ENCODE assay signal across 1 cellular context in the genomic region with DNA sequence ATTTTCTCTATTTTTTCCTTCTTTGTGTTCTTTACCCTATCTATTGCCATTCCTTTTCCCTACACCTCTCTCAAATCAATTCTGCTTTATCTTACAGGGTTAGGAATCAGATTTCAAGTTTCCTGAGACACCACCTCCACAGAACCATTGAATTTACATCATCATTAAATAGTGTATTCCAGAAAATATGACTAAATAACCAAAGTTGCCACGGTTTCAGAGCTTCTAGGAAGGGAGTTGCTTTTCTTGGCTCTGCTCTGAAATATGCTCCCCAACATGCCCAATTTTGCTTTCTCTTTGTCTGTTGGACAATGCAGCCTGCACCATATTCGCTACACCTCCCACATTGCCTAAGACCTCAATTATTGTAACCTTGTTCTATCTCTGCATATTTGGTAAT.
TF ChIP-seq lines count a peak whose summit lies in the region.

No MANE protein-coding gene starts in this region.

TF ChIP-seq in GM23338, 12 proteins besides CTCF, POLR2A, EP300 and RAD21 (continued from another document):
- TF ChIP-seq, protein P1, sequence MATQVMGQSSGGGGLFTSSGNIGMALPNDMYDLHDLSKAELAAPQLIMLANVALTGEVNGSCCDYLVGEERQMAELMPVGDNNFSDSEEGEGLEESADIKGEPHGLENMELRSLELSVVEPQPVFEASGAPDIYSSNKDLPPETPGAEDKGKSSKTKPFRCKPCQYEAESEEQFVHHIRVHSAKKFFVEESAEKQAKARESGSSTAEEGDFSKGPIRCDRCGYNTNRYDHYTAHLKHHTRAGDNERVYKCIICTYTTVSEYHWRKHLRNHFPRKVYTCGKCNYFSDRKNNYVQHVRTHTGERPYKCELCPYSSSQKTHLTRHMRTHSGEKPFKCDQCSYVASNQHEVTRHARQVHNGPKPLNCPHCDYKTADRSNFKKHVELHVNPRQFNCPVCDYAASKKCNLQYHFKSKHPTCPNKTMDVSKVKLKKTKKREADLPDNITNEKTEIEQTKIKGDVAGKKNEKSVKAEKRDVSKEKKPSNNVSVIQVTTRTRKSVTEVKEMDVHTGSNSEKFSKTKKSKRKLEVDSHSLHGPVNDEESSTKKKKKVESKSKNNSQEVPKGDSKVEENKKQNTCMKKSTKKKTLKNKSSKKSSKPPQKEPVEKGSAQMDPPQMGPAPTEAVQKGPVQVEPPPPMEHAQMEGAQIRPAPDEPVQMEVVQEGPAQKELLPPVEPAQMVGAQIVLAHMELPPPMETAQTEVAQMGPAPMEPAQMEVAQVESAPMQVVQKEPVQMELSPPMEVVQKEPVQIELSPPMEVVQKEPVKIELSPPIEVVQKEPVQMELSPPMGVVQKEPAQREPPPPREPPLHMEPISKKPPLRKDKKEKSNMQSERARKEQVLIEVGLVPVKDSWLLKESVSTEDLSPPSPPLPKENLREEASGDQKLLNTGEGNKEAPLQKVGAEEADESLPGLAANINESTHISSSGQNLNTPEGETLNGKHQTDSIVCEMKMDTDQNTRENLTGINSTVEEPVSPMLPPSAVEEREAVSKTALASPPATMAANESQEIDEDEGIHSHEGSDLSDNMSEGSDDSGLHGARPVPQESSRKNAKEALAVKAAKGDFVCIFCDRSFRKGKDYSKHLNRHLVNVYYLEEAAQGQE (IDR thresholded peaks at IDR 0.05; ENCODE audit: unreplicated experiment), result no peak
- TF ChIP-seq CREB1 (CRISPR knock-in tag; IDR thresholded peaks at IDR 0.05; ENCODE audit: low read depth), result no peak
- TF ChIP-seq JUNB (IDR thresholded peaks at IDR 0.05; ENCODE audit: unreplicated experiment), result no peak
- no peak for TF ChIP-seq STAT1 (IDR thresholded peaks at IDR 0.05; ENCODE audit: unreplicated experiment)
- TF ChIP-seq, protein P2, sequence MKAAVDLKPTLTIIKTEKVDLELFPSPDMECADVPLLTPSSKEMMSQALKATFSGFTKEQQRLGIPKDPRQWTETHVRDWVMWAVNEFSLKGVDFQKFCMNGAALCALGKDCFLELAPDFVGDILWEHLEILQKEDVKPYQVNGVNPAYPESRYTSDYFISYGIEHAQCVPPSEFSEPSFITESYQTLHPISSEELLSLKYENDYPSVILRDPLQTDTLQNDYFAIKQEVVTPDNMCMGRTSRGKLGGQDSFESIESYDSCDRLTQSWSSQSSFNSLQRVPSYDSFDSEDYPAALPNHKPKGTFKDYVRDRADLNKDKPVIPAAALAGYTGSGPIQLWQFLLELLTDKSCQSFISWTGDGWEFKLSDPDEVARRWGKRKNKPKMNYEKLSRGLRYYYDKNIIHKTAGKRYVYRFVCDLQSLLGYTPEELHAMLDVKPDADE (IDR thresholded peaks at IDR 0.05), result no peak
- TF ChIP-seq, protein P3, sequence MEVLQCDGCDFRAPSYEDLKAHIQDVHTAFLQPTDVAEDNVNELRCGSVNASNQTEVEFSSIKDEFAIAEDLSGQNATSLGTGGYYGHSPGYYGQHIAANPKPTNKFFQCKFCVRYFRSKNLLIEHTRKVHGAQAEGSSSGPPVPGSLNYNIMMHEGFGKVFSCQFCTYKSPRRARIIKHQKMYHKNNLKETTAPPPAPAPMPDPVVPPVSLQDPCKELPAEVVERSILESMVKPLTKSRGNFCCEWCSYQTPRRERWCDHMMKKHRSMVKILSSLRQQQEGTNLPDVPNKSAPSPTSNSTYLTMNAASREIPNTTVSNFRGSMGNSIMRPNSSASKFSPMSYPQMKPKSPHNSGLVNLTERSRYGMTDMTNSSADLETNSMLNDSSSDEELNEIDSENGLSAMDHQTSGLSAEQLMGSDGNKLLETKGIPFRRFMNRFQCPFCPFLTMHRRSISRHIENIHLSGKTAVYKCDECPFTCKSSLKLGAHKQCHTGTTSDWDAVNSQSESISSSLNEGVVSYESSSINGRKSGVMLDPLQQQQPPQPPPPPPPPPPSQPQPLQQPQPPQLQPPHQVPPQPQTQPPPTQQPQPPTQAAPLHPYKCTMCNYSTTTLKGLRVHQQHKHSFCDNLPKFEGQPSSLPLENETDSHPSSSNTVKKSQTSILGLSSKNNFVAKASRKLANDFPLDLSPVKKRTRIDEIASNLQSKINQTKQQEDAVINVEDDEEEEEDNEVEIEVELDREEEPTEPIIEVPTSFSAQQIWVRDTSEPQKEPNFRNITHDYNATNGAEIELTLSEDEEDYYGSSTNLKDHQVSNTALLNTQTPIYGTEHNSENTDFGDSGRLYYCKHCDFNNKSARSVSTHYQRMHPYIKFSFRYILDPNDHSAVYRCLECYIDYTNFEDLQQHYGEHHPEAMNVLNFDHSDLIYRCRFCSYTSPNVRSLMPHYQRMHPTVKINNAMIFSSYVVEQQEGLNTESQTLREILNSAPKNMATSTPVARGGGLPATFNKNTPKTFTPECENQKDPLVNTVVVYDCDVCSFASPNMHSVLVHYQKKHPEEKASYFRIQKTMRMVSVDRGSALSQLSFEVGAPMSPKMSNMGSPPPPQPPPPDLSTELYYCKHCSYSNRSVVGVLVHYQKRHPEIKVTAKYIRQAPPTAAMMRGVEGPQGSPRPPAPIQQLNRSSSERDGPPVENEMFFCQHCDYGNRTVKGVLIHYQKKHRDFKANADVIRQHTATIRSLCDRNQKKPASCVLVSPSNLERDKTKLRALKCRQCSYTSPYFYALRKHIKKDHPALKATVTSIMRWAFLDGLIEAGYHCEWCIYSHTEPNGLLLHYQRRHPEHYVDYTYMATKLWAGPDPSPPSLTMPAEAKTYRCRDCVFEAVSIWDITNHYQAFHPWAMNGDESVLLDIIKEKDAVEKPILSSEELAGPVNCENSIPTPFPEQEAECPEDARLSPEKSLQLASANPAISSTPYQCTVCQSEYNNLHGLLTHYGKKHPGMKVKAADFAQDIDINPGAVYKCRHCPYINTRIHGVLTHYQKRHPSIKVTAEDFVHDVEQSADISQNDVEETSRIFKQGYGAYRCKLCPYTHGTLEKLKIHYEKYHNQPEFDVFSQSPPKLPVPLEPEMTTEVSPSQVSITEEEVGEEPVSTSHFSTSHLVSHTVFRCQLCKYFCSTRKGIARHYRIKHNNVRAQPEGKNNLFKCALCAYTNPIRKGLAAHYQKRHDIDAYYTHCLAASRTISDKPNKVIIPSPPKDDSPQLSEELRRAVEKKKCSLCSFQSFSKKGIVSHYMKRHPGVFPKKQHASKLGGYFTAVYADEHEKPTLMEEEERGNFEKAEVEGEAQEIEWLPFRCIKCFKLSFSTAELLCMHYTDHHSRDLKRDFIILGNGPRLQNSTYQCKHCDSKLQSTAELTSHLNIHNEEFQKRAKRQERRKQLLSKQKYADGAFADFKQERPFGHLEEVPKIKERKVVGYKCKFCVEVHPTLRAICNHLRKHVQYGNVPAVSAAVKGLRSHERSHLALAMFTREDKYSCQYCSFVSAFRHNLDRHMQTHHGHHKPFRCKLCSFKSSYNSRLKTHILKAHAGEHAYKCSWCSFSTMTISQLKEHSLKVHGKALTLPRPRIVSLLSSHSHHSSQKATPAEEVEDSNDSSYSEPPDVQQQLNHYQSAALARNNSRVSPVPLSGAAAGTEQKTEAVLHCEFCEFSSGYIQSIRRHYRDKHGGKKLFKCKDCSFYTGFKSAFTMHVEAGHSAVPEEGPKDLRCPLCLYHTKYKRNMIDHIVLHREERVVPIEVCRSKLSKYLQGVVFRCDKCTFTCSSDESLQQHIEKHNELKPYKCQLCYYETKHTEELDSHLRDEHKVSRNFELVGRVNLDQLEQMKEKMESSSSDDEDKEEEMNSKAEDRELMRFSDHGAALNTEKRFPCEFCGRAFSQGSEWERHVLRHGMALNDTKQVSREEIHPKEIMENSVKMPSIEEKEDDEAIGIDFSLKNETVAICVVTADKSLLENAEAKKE (CRISPR knock-in tag; IDR thresholded peaks at IDR 0.05), result no peak
- TF ChIP-seq EZH2 (IDR thresholded peaks at IDR 0.05; ENCODE audit: low read depth, unreplicated experiment), result no peak
- no peak for TF ChIP-seq EZH2phosphoT487 (IDR thresholded peaks at IDR 0.05; ENCODE audit: unreplicated experiment)
- no peak for TF ChIP-seq ZNF331 (CRISPR knock-in tag; IDR thresholded peaks at IDR 0.05; ENCODE audit: low read depth)
- TF ChIP-seq ZNF114 (CRISPR knock-in tag; IDR thresholded peaks at IDR 0.05), result no peak
- no peak for TF ChIP-seq NANOG (IDR thresholded peaks at IDR 0.05; ENCODE audit: borderline replicate concordance)
